23 cellular contexts compared by ENCODE assay signal in genomic region chr14:87002831-87003230, GRCh38.
DNase-seq lines count a peak whose midpoint lies in the region; ATAC-seq, FAIRE-seq and TF ChIP-seq lines count a peak whose summit lies in the region.
"Had no signal": no experiment of that assay in that cellular context is flagged by ENCODE, and none has a peak within 500 bp of the region (broad histone marks: within the 10 kb centered on the region; RNA-seq: fewer than 3 reads in every experiment).

No MANE protein-coding gene starts in this region.

- H3K36me3 ChIP-seq in pancreas (no peaks in the 10 kb centered on the region), gastroesophageal sphincter (no peaks in the 10 kb centered on the region)
- H3K36me3 ChIP-seq: adrenal gland, neutrophil, SJSA1, transverse colon had no signal

- no peak for TF ChIP-seq POLR2A in gastroesophageal sphincter (IDR thresholded peaks at IDR 0.05)

- TF ChIP-seq CTCF in epithelial cell of proximal tubule (conservative IDR thresholded peaks at IDR 0.05; ENCODE audit: low read depth, low read length) (peak; percentile 27), pancreas (IDR thresholded peaks at IDR 0.05) (no peak), gastroesophageal sphincter (IDR thresholded peaks at IDR 0.05) (no peak)

- ATAC-seq in pancreas (no peak), gastroesophageal sphincter (no peak)
- ATAC-seq: A549; activated CD4-positive, alpha-beta T cell treated with anti-CD3 and anti-CD28 coated beads for 36 hours; right cardiac atrium had no signal

- H3K27me3 ChIP-seq in pancreas (no peaks in the 10 kb centered on the region), gastroesophageal sphincter (no peaks in the 10 kb centered on the region)
- H3K27me3 ChIP-seq: adrenal gland, neutrophil, SJSA1, transverse colon had no signal

- WGBS in pancreas, 2 donors = 42% methylated on average over 2 of the region's 2 CpGs
- WGBS in gastroesophageal sphincter (ENCODE audit: low coverage in 1 of 2), 2 donors = 53 to 58% methylated on average over 2 of the region's 2 CpGs

- intact Hi-C loops in pancreas (cut with DNase I) = no loop called here

- no peaks in the 10 kb centered on the region for H3K4me1 ChIP-seq in pancreas
- no peaks in the 10 kb centered on the region for H3K4me1 ChIP-seq in gastroesophageal sphincter
- H3K4me1 ChIP-seq: A549, adrenal gland, SJSA1, transverse colon had no signal

- DNase-seq in NCI-H2171 treated with DMSO at 0.1 percent for 48 hours (lab: John Stamatoyannopoulos, UW) (peak; percentile 44), NCI-H2171 (lab: John Stamatoyannopoulos, UW) (no peak), NCI-H524 treated with DMSO at 0.1 percent for 48 hours (lab: John Stamatoyannopoulos, UW) (peak; percentile 53), epithelial cell of proximal tubule (ENCODE audit: low read depth) (no peak), renal cortical epithelial cell (ENCODE audit: low read depth) (peak; percentile 30), NCI-H2227 (lab: John Stamatoyannopoulos, UW; ENCODE audit: unreplicated experiment) (no peak), pancreas (no peak)
- DNase-seq: activated CD4-positive, alpha-beta T cell treated with anti-CD3 and anti-CD28 coated beads for 36 hours; activated effector memory CD4-positive, alpha-beta T cell treated with anti-CD3 and anti-CD28 coated beads, Interleukin-2, amount 50 U/mL, for 16 hours; adrenal gland; CD4-positive, alpha-beta memory T cell; DND-41; MM.1S; NCI-H187; right cardiac atrium; stimulated activated naive CD4-positive, alpha-beta T cell treated with Interleukin-2 at 50 U/mL for 16 hours; T1000; transverse colon had no signal

- no peak for TF ChIP-seq EP300 in gastroesophageal sphincter (IDR thresholded peaks at IDR 0.05)

- H3K4me3 ChIP-seq in epithelial cell of proximal tubule (ENCODE audit: low read depth, low read length) (no peak overlapping the region), pancreas (no peak overlapping the region), gastroesophageal sphincter (no peak overlapping the region)
- H3K4me3 ChIP-seq: A549, adrenal gland, SJSA1, transverse colon had no signal

- H3K27ac ChIP-seq in pancreas (no peak overlapping the region), gastroesophageal sphincter (no peak overlapping the region)
- H3K27ac ChIP-seq: A549, adrenal gland, neutrophil, SJSA1, transverse colon had no signal

- H3K9me3 ChIP-seq in pancreas (no peaks in the 10 kb centered on the region), gastroesophageal sphincter (no peaks in the 10 kb centered on the region)
- H3K9me3 ChIP-seq: A549, adrenal gland, neutrophil, SJSA1 had no signal

- no peak for FAIRE-seq in pancreas (lab: Jason Lieb, UNC)
- FAIRE-seq: A549, H54 had no signal

Comparison
In these comparisons a context has a peak if more than half of its experiments do, and no peak if none do; other contexts are left out.
1. DNase-seq: peak in NCI-H2171 treated with DMSO at 0.1 percent for 48 hours (single experiment), NCI-H524 treated with DMSO at 0.1 percent for 48 hours (single experiment) and renal cortical epithelial cell (single experiment); none in NCI-H2171 (single experiment), epithelial cell of proximal tubule (single experiment), NCI-H2227 (single experiment) and pancreas (0 of 6).